In the genomic region with DNA sequence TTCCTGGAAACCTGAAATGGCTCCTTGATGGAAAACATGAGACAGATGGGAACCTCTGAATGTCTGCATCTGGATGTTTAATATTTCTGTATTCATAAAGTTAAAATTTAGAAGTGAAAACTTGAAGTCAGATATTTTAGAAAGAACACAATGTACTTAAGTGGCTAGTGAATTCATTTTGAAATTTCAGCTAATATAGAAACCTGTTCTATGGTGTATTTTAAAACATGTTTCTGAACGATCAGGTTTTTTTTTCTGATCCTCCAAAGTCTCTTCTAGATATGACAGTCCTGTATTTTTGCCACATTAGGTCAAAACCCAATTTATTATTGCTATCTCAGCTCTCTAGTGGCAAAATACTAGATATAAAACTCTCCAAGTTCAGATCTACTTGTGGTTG, we compare ENCODE assay signal across 18 cellular contexts.
DNase-seq lines count a peak whose midpoint lies in the region; ATAC-seq and TF ChIP-seq lines count a peak whose summit lies in the region.
"Had no signal": no experiment of that assay in that cellular context is flagged by ENCODE, and none has a peak within 500 bp of the region (broad histone marks: within the 10 kb centered on the region; RNA-seq: fewer than 3 reads in every experiment).

No MANE protein-coding gene starts in this region.

- H3K4me3 ChIP-seq in HCT116 (replicated peaks in 1 of 2; ENCODE audit: low read depth in 1 of 2, low read length in 2 of 2) (no peak overlapping the region), neural progenitor cell (no peak overlapping the region), GM23338 (no peak overlapping the region)
- H3K4me3 ChIP-seq: A549 had no signal

- TF ChIP-seq RAD21 in HCT116 (IDR thresholded peaks at IDR 0.05; ENCODE audit: low read depth), result no peak

- no peak for DNase-seq in HCT116 (ENCODE audit: low read depth, low spot score)
- no peak for DNase-seq in neural progenitor cell (ENCODE audit: low spot score)
- DNase-seq in activated CD4-positive, alpha-beta T cell treated with anti-CD3 and anti-CD28 coated beads, Interleukin-2, amount 50 U/mL, for 4 hours, result no peak
- no peak for DNase-seq in NCI-H2227 (lab: John Stamatoyannopoulos, UW; ENCODE audit: unreplicated experiment)
- DNase-seq in GM23338 (ENCODE audit: low spot score), result no peak
- DNase-seq in activated T-cell treated with anti-CD3 and anti-CD28 coated beads, Interleukin-2, amount 50 U/mL, for 4 hours, result no peak
- DNase-seq: COR-L47, KBM-7, NCI-H1048, NCI-H1694, NCI-H446, NCI-H748 treated with DMSO at 0.1 percent for 48 hours, SHP77 treated with DMSO at 0.1 percent for 48 hours had no signal

- H3K9ac ChIP-seq in HCT116 (ENCODE audit: low read length), result no peak overlapping the region
- H3K9ac ChIP-seq in neural progenitor cell, result no peak overlapping the region

- H3K36me3 ChIP-seq in HCT116 (ENCODE audit: control insufficient read depth in 1 of 2, insufficient read depth in 2 of 2, low read length in 2 of 2) (no peaks in the 10 kb centered on the region), neural progenitor cell (no peaks in the 10 kb centered on the region), GM23338 (ENCODE audit: insufficient read depth) (no peaks in the 10 kb centered on the region)

- H3K27ac ChIP-seq in HCT116 (ENCODE audit: low read depth, low read length) (no peak overlapping the region), neural progenitor cell (no peak overlapping the region), GM23338 (ENCODE audit: low read depth) (no peak overlapping the region)
- H3K27ac ChIP-seq: A549 had no signal

- H3K4me3 Mint-ChIP-seq in neural progenitor cell, result no peak overlapping the region
- H3K4me3 Mint-ChIP-seq in GM23338, result no peak overlapping the region
- no peak overlapping the region for H3K4me3 Mint-ChIP-seq in activated T-cell treated with anti-CD3 and anti-CD28 coated beads, Interleukin-2, amount 50 U/mL, for 4 hours
- H3K4me3 Mint-ChIP-seq: CD14-positive monocyte; T-helper 1 cell treated with Interleukin-12 subunit alpha and Interleukin-12 subunit beta and Interleukin-4 antibody, amounts not matched to agents 30 μg/mL and 1 μg/mL, for 36 hours had no signal

- H3K79me2 ChIP-seq in HCT116 (ENCODE audit: insufficient read depth, low read length) (no peaks in the 10 kb centered on the region), neural progenitor cell (ENCODE audit: low read depth) (no peaks in the 10 kb centered on the region), GM23338 (replicated peaks; ENCODE audit: insufficient read depth) (no peaks in the 10 kb centered on the region)

- RAD21 ChIA-PET in HCT116 (lab: Charles Lee; ENCODE audit: low non-redundant PET in 1 of 2, low total read pairs in 2 of 2, uncharacterized antibody in 2 of 2, unreplicated experiment in 2 of 2), result no interaction called here

- H3K27ac Mint-ChIP-seq in neural progenitor cell (no peak overlapping the region), GM23338 (no peak overlapping the region)
- H3K27ac Mint-ChIP-seq: CD14-positive monocyte; T-helper 1 cell treated with Interleukin-12 subunit alpha and Interleukin-12 subunit beta and Interleukin-4 antibody, amounts not matched to agents 30 μg/mL and 1 μg/mL, for 36 hours had no signal

- H3K36me3 Mint-ChIP-seq in neural progenitor cell (no peaks in the 10 kb centered on the region), GM23338 (ENCODE audit: low read depth) (no peaks in the 10 kb centered on the region)
- no peaks in the 10 kb centered on the region for H3K36me3 Mint-ChIP-seq in activated T-cell treated with anti-CD3 and anti-CD28 coated beads, Interleukin-2, amount 50 U/mL, for 4 hours (ENCODE audit: insufficient read depth)
- H3K36me3 Mint-ChIP-seq: CD14-positive monocyte had no signal

- H3K9me3 ChIP-seq in HCT116 (ENCODE audit: control insufficient read depth in 1 of 2, insufficient read depth in 1 of 2, low read depth in 1 of 2, low read length in 2 of 2) (no peaks in the 10 kb centered on the region), neural progenitor cell (ENCODE audit: low read depth) (no peaks in the 10 kb centered on the region)
- H3K9me3 ChIP-seq: A549 had no signal

- CTCF ChIA-PET in HCT116 (lab: Charles Lee), result no interaction called here

- intact Hi-C loops in HCT116 (cut with micrococcal nuclease), result no loop called here

- H2AFZ ChIP-seq in HCT116 (ENCODE audit: low read depth, low read length, poor library complexity, severe bottlenecking) (peak overlapping the region; percentile 80), neural progenitor cell (replicated peaks) (peak overlapping the region; percentile 31), GM23338 (no peak overlapping the region)

- H3K27me3 ChIP-seq in HCT116 (ENCODE audit: insufficient read depth, low read length) (no peaks in the 10 kb centered on the region), neural progenitor cell (no peaks in the 10 kb centered on the region), GM23338 (ENCODE audit: insufficient read depth) (no peaks in the 10 kb centered on the region)

- no peaks in the 10 kb centered on the region for H3K4me1 ChIP-seq in HCT116 (ENCODE audit: control insufficient read depth in 1 of 2, insufficient read depth in 2 of 2, low read length in 2 of 2)
- H3K4me1 ChIP-seq in neural progenitor cell, result no peaks in the 10 kb centered on the region
- no peaks in the 10 kb centered on the region for H3K4me1 ChIP-seq in GM23338 (ENCODE audit: insufficient read depth)
- H3K4me1 ChIP-seq: A549 had no signal

- H3K4me1 Mint-ChIP-seq in neural progenitor cell (no peaks in the 10 kb centered on the region), GM23338 (no peaks in the 10 kb centered on the region)
- no peaks in the 10 kb centered on the region for H3K4me1 Mint-ChIP-seq in activated T-cell treated with anti-CD3 and anti-CD28 coated beads, Interleukin-2, amount 50 U/mL, for 4 hours (ENCODE audit: low read depth)
- H3K4me1 Mint-ChIP-seq: CD14-positive monocyte had no signal

- H3K4me2 ChIP-seq in HCT116 (ENCODE audit: low read length) (no peak overlapping the region), neural progenitor cell (no peak overlapping the region), GM23338 (no peak overlapping the region)
- H3K4me2 ChIP-seq: A549 had no signal

- TF ChIP-seq CTCF in HCT116 (IDR thresholded peaks at IDR 0.05 in 2 of 3, conservative IDR thresholded peaks at IDR 0.05 in 1 of 3; ENCODE audit: borderline replicate concordance in 1 of 3, insufficient read depth in 1 of 3, low read depth in 2 of 3, low read length in 2 of 3), result no peak
- TF ChIP-seq CTCF in neural progenitor cell (IDR thresholded peaks at IDR 0.05), result no peak
- no peak for TF ChIP-seq CTCF in GM23338 (conservative IDR thresholded peaks at IDR 0.05; ENCODE audit: low read depth in 2 of 2)

- TF ChIP-seq POLR2A in HCT116 (IDR thresholded peaks at IDR 0.05; ENCODE audit: borderline replicate concordance, extremely low read depth, insufficient read depth, insufficient read length), result no peak

- BruUV-seq in HCT116 (replicated peaks; lab: Mats Ljungman, UMichigan), result no TSS peak

- ATAC-seq in GM18870 (IDR thresholded peaks at IDR 0.05; ENCODE audit: unreplicated experiment) (peak; percentile 45), HCT116 (no peak), HG03378 (IDR thresholded peaks at IDR 0.05; ENCODE audit: unreplicated experiment) (peak; percentile 66), GM23338 (no peak)
- ATAC-seq in activated T-cell treated with anti-CD3 and anti-CD28 coated beads, Interleukin-2, amount 50 U/mL, for 4 hours, result no peak
- ATAC-seq: A549 had no signal

- POLR2A ChIA-PET in HCT116 (lab: Charles Lee), result no interaction called here

- no peaks in the 10 kb centered on the region for H3K9me2 ChIP-seq in HCT116 (ENCODE audit: insufficient read depth)
- H3K9me2 ChIP-seq in GM23338 (ENCODE audit: insufficient read depth), result no peaks in the 10 kb centered on the region

- H3F3A ChIP-seq in neural progenitor cell (ENCODE audit: low read depth) (no peaks in the 10 kb centered on the region), GM23338 (replicated peaks; ENCODE audit: low read depth) (no peaks in the 10 kb centered on the region)

- H3K27me3 Mint-ChIP-seq in neural progenitor cell (ENCODE audit: insufficient read depth, low read depth) (no peaks in the 10 kb centered on the region), GM23338 (ENCODE audit: insufficient read depth, low read depth, poor library complexity) (no peaks in the 10 kb centered on the region)
- H3K27me3 Mint-ChIP-seq in activated T-cell treated with anti-CD3 and anti-CD28 coated beads, Interleukin-2, amount 50 U/mL, for 4 hours (ENCODE audit: low read depth), result no peaks in the 10 kb centered on the region

- H4K20me1 ChIP-seq in HCT116 (ENCODE audit: insufficient read depth) (no peaks in the 10 kb centered on the region), neural progenitor cell (ENCODE audit: low read depth) (no peaks in the 10 kb centered on the region), GM23338 (replicated peaks; ENCODE audit: insufficient read depth) (no peaks in the 10 kb centered on the region)

- peaks cover 2% of the 10 kb centered on the region for H3K9me3 Mint-ChIP-seq in neural progenitor cell
- H3K9me3 Mint-ChIP-seq in GM23338, result no peaks in the 10 kb centered on the region
- peaks cover 4% of the 10 kb centered on the region for H3K9me3 Mint-ChIP-seq in activated T-cell treated with anti-CD3 and anti-CD28 coated beads, Interleukin-2, amount 50 U/mL, for 4 hours
- H3K9me3 Mint-ChIP-seq: T-helper 1 cell treated with Interleukin-12 subunit alpha and Interleukin-12 subunit beta and Interleukin-4 antibody, amounts not matched to agents 30 μg/mL and 1 μg/mL, for 36 hours had no signal

TF ChIP-seq in HCT116, 20 proteins besides CTCF, POLR2A, EP300 and RAD21 (continues in another document):
- TF ChIP-seq ZFX (IDR thresholded peaks at IDR 0.05) (no peak), CBX3 (IDR thresholded peaks at IDR 0.05; ENCODE audit: low read depth) (no peak), JUND (IDR thresholded peaks at IDR 0.05) (no peak), SIN3A (IDR thresholded peaks at IDR 0.05; ENCODE audit: low read depth) (no peak)

TF ChIP-seq in GM23338, 12 proteins besides CTCF, POLR2A, EP300 and RAD21 (continues in another document):
- no peak for TF ChIP-seq ZNF331 (CRISPR knock-in tag; IDR thresholded peaks at IDR 0.05; ENCODE audit: low read depth)

Comparison
In these comparisons a context has a peak if more than half of its experiments do, and no peak if none do; other contexts are left out.
1. ATAC-seq: peak in GM18870 (single experiment) and HG03378 (single experiment); none in HCT116 (single experiment), GM23338 (single experiment) and activated T-cell treated with anti-CD3 and anti-CD28 coated beads, Interleukin-2, amount 50 U/mL, for 4 hours (0 of 2).